ENCODE assay signal across 1 cellular context in the genomic region with DNA sequence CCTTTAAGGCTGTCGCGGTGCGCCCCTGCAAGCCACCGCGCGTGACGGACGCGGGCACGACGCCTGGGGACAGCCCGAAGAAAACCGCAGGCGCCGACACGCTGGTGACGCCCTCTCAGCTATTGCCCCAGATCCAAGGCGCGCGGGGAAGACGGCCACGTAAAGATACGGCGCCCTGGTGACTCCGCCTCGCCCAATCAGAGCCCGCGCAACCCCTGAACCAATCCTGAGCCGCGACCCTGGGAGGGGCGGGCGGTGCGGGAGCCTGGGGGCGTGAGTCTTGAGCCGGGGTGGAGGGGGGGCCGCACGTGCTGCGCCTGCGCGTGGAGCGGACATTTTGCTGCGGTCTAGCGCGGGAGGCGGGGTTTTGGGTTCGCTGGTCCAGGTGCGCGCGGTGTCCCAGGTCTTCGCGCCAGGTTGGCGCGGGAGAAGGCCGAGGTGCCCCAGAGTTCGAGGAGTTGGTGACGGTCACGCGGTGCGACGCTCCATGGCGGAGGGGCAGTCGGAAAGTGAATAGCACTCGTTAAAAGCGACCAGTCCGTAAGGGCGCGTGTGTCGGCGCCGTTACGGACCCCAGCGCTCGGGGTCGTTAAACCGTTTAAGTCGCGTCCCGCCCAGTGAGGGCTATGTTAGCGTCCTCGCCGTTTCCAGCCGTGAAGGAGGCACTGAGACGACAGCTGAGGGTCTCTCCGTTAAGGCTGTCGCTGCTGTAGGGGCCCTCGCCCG.
A peak's percentile ranks its signal among the peaks of the same experiment; 100 is the strongest.
TF ChIP-seq lines count a peak whose summit lies in the region.

No MANE protein-coding gene starts in this region.

TF ChIP-seq in GM12878, 131 proteins besides CTCF, POLR2A, EP300 and RAD21 (continued from another document and continues in another):
- TF ChIP-seq NKRF (conservative IDR thresholded peaks at IDR 0.05) (no peak), USF1 (IDR thresholded peaks at IDR 0.05; ENCODE audit: borderline replicate concordance, extremely low read length, insufficient read depth, low read depth, low read length) (peak; percentile 79), PKNOX1 (IDR thresholded peaks at IDR 0.05) (peak; percentile 83), YBX1 (IDR thresholded peaks at IDR 0.05) (no peak), SMARCA5 (IDR thresholded peaks at IDR 0.05) (0 out of 2 replicates have a peak, but pooled peaks have one; percentile 0), NFXL1 (IDR thresholded peaks at IDR 0.05; ENCODE audit: borderline replicate concordance) (no peak), BMI1 (IDR thresholded peaks at IDR 0.05; ENCODE audit: borderline replicate concordance) (no peak), FOS (IDR thresholded peaks at IDR 0.05; ENCODE audit: borderline replicate concordance, extremely low read depth, insufficient read length) (no peak), MYC (IDR thresholded peaks at IDR 0.05; ENCODE audit: insufficient read depth, insufficient read length, insufficient replicate concordance, low read length, severe bottlenecking) (no peak), ELK1 (IDR thresholded peaks at IDR 0.05; ENCODE audit: low read depth, low read length) (no peak; the same call in 1 of the 2 replicates), SMAD5 (IDR thresholded peaks at IDR 0.05; ENCODE audit: low read depth) (peak; percentile 72; the same call in 1 of the 2 replicates), RBBP5 (conservative IDR thresholded peaks at IDR 0.05) (no peak), BHLHE40 (IDR thresholded peaks at IDR 0.05; ENCODE audit: borderline replicate concordance in 1 of 2, low read depth in 2 of 2, low read length in 1 of 2) (peak; percentile 93 to 97), ZNF384 (IDR thresholded peaks at IDR 0.05; ENCODE audit: borderline replicate concordance, low read depth, low read length) (no peak), EED (IDR thresholded peaks at IDR 0.05; ENCODE audit: low read depth) (no peak), HDAC2 (IDR thresholded peaks at IDR 0.05) (no peak), ZNF207 (IDR thresholded peaks at IDR 0.05; ENCODE audit: borderline replicate concordance) (no peak), POLR2AphosphoS5 (IDR thresholded peaks at IDR 0.05; ENCODE audit: low read length) (peak; percentile 83), NBN (IDR thresholded peaks at IDR 0.05) (no peak; the same call in 1 of the 2 replicates), RUNX3 (IDR thresholded peaks at IDR 0.05; ENCODE audit: low read length) (peak; percentile 95), SUZ12 (IDR thresholded peaks at IDR 0.05; ENCODE audit: unreplicated experiment) (no peak), POU2F2 (IDR thresholded peaks at IDR 0.05; ENCODE audit: borderline replicate concordance, low read depth, low read length) (peak; percentile 90), LARP7 (IDR thresholded peaks at IDR 0.05) (peak; percentile 50), HCFC1 (IDR thresholded peaks at IDR 0.05; ENCODE audit: low read length) (no peak), WRNIP1 (IDR thresholded peaks at IDR 0.05; ENCODE audit: borderline replicate concordance, low read depth, low read length) (no peak)
- TF ChIP-seq, protein P1, sequence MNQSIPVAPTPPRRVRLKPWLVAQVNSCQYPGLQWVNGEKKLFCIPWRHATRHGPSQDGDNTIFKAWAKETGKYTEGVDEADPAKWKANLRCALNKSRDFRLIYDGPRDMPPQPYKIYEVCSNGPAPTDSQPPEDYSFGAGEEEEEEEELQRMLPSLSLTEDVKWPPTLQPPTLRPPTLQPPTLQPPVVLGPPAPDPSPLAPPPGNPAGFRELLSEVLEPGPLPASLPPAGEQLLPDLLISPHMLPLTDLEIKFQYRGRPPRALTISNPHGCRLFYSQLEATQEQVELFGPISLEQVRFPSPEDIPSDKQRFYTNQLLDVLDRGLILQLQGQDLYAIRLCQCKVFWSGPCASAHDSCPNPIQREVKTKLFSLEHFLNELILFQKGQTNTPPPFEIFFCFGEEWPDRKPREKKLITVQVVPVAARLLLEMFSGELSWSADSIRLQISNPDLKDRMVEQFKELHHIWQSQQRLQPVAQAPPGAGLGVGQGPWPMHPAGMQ (IDR thresholded peaks at IDR 0.05; ENCODE audit: borderline replicate concordance), result peak; percentile 40; the same call in 1 of the 2 replicates
- TF ChIP-seq, protein P2, sequence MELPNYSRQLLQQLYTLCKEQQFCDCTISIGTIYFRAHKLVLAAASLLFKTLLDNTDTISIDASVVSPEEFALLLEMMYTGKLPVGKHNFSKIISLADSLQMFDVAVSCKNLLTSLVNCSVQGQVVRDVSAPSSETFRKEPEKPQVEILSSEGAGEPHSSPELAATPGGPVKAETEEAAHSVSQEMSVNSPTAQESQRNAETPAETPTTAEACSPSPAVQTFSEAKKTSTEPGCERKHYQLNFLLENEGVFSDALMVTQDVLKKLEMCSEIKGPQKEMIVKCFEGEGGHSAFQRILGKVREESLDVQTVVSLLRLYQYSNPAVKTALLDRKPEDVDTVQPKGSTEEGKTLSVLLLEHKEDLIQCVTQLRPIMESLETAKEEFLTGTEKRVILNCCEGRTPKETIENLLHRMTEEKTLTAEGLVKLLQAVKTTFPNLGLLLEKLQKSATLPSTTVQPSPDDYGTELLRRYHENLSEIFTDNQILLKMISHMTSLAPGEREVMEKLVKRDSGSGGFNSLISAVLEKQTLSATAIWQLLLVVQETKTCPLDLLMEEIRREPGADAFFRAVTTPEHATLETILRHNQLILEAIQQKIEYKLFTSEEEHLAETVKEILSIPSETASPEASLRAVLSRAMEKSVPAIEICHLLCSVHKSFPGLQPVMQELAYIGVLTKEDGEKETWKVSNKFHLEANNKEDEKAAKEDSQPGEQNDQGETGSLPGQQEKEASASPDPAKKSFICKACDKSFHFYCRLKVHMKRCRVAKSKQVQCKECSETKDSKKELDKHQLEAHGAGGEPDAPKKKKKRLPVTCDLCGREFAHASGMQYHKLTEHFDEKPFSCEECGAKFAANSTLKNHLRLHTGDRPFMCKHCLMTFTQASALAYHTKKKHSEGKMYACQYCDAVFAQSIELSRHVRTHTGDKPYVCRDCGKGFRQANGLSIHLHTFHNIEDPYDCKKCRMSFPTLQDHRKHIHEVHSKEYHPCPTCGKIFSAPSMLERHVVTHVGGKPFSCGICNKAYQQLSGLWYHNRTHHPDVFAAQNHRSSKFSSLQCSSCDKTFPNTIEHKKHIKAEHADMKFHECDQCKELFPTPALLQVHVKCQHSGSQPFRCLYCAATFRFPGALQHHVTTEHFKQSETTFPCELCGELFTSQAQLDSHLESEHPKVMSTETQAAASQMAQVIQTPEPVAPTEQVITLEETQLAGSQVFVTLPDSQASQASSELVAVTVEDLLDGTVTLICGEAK (IDR thresholded peaks at IDR 0.05; ENCODE audit: borderline replicate concordance), result 0 out of 2 replicates have a peak, but pooled peaks have one; percentile 50
- TF ChIP-seq, protein P3, sequence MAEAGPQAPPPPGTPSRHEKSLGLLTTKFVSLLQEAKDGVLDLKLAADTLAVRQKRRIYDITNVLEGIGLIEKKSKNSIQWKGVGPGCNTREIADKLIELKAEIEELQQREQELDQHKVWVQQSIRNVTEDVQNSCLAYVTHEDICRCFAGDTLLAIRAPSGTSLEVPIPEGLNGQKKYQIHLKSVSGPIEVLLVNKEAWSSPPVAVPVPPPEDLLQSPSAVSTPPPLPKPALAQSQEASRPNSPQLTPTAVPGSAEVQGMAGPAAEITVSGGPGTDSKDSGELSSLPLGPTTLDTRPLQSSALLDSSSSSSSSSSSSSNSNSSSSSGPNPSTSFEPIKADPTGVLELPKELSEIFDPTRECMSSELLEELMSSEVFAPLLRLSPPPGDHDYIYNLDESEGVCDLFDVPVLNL (IDR thresholded peaks at IDR 0.05; ENCODE audit: low read depth, low read length), result peak; percentile 27; the same call in 1 of the 2 replicates
- TF ChIP-seq, protein P4, sequence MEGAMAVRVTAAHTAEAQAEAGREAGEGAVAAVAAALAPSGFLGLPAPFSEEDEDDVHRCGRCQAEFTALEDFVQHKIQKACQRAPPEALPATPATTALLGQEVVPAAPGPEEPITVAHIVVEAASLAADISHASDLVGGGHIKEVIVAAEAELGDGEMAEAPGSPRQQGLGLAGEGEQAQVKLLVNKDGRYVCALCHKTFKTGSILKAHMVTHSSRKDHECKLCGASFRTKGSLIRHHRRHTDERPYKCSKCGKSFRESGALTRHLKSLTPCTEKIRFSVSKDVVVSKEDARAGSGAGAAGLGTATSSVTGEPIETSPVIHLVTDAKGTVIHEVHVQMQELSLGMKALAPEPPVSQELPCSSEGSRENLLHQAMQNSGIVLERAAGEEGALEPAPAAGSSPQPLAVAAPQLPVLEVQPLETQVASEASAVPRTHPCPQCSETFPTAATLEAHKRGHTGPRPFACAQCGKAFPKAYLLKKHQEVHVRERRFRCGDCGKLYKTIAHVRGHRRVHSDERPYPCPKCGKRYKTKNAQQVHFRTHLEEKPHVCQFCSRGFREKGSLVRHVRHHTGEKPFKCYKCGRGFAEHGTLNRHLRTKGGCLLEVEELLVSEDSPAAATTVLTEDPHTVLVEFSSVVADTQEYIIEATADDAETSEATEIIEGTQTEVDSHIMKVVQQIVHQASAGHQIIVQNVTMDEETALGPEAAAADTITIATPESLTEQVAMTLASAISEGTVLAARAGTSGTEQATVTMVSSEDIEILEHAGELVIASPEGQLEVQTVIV (IDR thresholded peaks at IDR 0.05; ENCODE audit: borderline replicate concordance, partially characterized antibody), result no peak
- TF ChIP-seq, protein P5, sequence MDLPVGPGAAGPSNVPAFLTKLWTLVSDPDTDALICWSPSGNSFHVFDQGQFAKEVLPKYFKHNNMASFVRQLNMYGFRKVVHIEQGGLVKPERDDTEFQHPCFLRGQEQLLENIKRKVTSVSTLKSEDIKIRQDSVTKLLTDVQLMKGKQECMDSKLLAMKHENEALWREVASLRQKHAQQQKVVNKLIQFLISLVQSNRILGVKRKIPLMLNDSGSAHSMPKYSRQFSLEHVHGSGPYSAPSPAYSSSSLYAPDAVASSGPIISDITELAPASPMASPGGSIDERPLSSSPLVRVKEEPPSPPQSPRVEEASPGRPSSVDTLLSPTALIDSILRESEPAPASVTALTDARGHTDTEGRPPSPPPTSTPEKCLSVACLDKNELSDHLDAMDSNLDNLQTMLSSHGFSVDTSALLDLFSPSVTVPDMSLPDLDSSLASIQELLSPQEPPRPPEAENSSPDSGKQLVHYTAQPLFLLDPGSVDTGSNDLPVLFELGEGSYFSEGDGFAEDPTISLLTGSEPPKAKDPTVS (IDR thresholded peaks at IDR 0.05; ENCODE audit: low read depth, low read length), result no peak
- TF ChIP-seq, protein P6, sequence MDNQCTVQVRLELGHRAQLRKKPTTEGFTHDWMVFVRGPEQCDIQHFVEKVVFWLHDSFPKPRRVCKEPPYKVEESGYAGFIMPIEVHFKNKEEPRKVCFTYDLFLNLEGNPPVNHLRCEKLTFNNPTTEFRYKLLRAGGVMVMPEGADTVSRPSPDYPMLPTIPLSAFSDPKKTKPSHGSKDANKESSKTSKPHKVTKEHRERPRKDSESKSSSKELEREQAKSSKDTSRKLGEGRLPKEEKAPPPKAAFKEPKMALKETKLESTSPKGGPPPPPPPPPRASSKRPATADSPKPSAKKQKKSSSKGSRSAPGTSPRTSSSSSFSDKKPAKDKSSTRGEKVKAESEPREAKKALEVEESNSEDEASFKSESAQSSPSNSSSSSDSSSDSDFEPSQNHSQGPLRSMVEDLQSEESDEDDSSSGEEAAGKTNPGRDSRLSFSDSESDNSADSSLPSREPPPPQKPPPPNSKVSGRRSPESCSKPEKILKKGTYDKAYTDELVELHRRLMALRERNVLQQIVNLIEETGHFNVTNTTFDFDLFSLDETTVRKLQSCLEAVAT (IDR thresholded peaks at IDR 0.05), result peak; percentile 95
